ENCODE assay signal across 17 cellular contexts in genomic region chr16:74575805-74576643, GRCh38. TPM values are rescaled to one million over a fixed set of nuclear protein-coding genes. Genes with fewer than 3 reads are reported as not detected.
DNase-seq lines count a peak whose midpoint lies in the region; ATAC-seq and TF ChIP-seq lines count a peak whose summit lies in the region.
"Had no signal": no experiment of that assay in that cellular context is flagged by ENCODE, and none has a peak within 500 bp of the region (broad histone marks: within the 10 kb centered on the region; RNA-seq: fewer than 3 reads in every experiment).

No MANE protein-coding gene starts in this region.

- no peaks in the 10 kb centered on the region for H3K36me3 ChIP-seq in IMR-90 (ENCODE audit: control insufficient read depth, insufficient read depth, low read length)
- no peaks in the 10 kb centered on the region for H3K36me3 ChIP-seq in neural progenitor cell
- no peaks in the 10 kb centered on the region for H3K36me3 ChIP-seq in Peyer's patch

- TF ChIP-seq CTCF in CD4-positive, alpha-beta T cell (IDR thresholded peaks at IDR 0.05), result no peak
- no peak for TF ChIP-seq CTCF in IMR-90 (conservative IDR thresholded peaks at IDR 0.05; ENCODE audit: low read depth, low read length)
- no peak for TF ChIP-seq CTCF in neural progenitor cell (IDR thresholded peaks at IDR 0.05)
- no peak for TF ChIP-seq CTCF in Peyer's patch (IDR thresholded peaks at IDR 0.05)

- TF ChIP-seq POLR2A in IMR-90 (IDR thresholded peaks at IDR 0.05; ENCODE audit: low read depth, low read length) (no peak), Peyer's patch (IDR thresholded peaks at IDR 0.05) (no peak)

- peaks cover 98% of the 10 kb centered on the region for H3K79me2 ChIP-seq in neural progenitor cell (ENCODE audit: low read depth)

- H2BK20ac ChIP-seq in IMR-90 (ENCODE audit: low read depth, low read length), result no peak overlapping the region

- no peaks in the 10 kb centered on the region for H3F3A ChIP-seq in neural progenitor cell (ENCODE audit: low read depth)

- no peak overlapping the region for H3K23ac ChIP-seq in IMR-90 (ENCODE audit: low read depth, low read length)

- no peak overlapping the region for H3K4ac ChIP-seq in IMR-90 (ENCODE audit: low read depth, low read length)

- H3K4me1 ChIP-seq in IMR-90 (ENCODE audit: control insufficient read depth, insufficient read depth, low read length), result peaks cover 6% of the 10 kb centered on the region
- H3K4me1 ChIP-seq in neural progenitor cell, result no peaks in the 10 kb centered on the region
- peaks cover 0 to 18% (median 0%) of the 10 kb centered on the region in 4 donors for H3K4me1 ChIP-seq in Peyer's patch

- H2BK5ac ChIP-seq in IMR-90 (ENCODE audit: low read depth, low read length, poor library complexity, severe bottlenecking), result no peak overlapping the region

- H2AK5ac ChIP-seq in IMR-90 (ENCODE audit: low read depth, low read length), result no peak overlapping the region

- H3K9me3 ChIP-seq in CD4-positive, alpha-beta T cell (ENCODE audit: control insufficient read depth, low read length), result no peaks in the 10 kb centered on the region
- H3K9me3 ChIP-seq in IMR-90 (ENCODE audit: control insufficient read depth, insufficient read depth, low read length) (no peaks in the 10 kb centered on the region), neural progenitor cell (ENCODE audit: low read depth) (no peaks in the 10 kb centered on the region), Peyer's patch (no peaks in the 10 kb centered on the region)

- no peak overlapping the region for H3K18ac ChIP-seq in IMR-90 (ENCODE audit: low read depth, low read length)

- dilution Hi-C loops in IMR-90 (cut with HindIII; ENCODE audit: low sequenced_read_pairs, unreplicated experiment), result no loop called here

- no peak for DNase-seq in CD4-positive, alpha-beta T cell
- DNase-seq in IMR-90 (no peak), neural progenitor cell (ENCODE audit: low spot score) (no peak), Peyer's patch (no peak), NCI-H345 treated with DMSO at 0.1 percent for 48 hours (lab: John Stamatoyannopoulos, UW; ENCODE audit: unreplicated experiment) (no peak)
- DNase-seq in effector memory CD8-positive, alpha-beta T cell, result no peak
- DNase-seq: activated CD4-positive, alpha-beta T cell treated with anti-CD3 and anti-CD28 coated beads, Interleukin-2, amount 50 U/mL, for 4 hours; activated naive CD4-positive, alpha-beta T cell treated with anti-CD3 and anti-CD28 coated beads, Interleukin-2, amount 10 ng/mL, durations not matched to agents 7 days and 5 days; Calu3; EL; kidney; NCI-H82; OCI-M1; stimulated activated CD4-positive, alpha-beta T cell treated with anti-CD3 and anti-CD28 coated beads, Interleukin-15, amount 100 ng/mL, for 24 hours had no signal

- peaks cover 82% of the 10 kb centered on the region for H3K4me1 Mint-ChIP-seq in CD4-positive, alpha-beta T cell (ENCODE audit: low read depth)
- H3K4me1 Mint-ChIP-seq in effector memory CD8-positive, alpha-beta T cell (ENCODE audit: low read depth in 2 of 2), result peaks cover 42 to 73% of the 10 kb centered on the region in 2 donors
- peaks cover 25% of the 10 kb centered on the region for H3K4me1 Mint-ChIP-seq in neural progenitor cell

- no peak overlapping the region for H3K4me2 ChIP-seq in IMR-90 (ENCODE audit: low read depth, low read length)
- no peak overlapping the region for H3K4me2 ChIP-seq in neural progenitor cell

- no CpG with 5 or more reads among the region's 12 CpGs for WGBS in IMR-90 (ENCODE audit: extremely low coverage in 2 of 2, insufficient read length in 1 of 2), 2 experiments

- peaks cover 4% of the 10 kb centered on the region for H3K9me1 ChIP-seq in IMR-90 (ENCODE audit: insufficient read depth, low read length)

- ATAC-seq in CD4-positive, alpha-beta T cell (ENCODE audit: poor library complexity), result no peak
- ATAC-seq in IMR-90 (ENCODE audit: low read depth) (no peak), GM19455 (IDR thresholded peaks at IDR 0.05; ENCODE audit: unreplicated experiment) (no peak)
- no peak for ATAC-seq in effector memory CD8-positive, alpha-beta T cell (replicated peaks)

- H3K27ac Mint-ChIP-seq in CD4-positive, alpha-beta T cell, result peak overlapping the region; percentile 68
- peak overlapping the region; percentile 54 to 89 for H3K27ac Mint-ChIP-seq in effector memory CD8-positive, alpha-beta T cell
- peak overlapping the region; percentile 78 for H3K27ac Mint-ChIP-seq in neural progenitor cell
- H3K27ac Mint-ChIP-seq: T-helper 1 cell treated with Interleukin-12 subunit alpha and Interleukin-12 subunit beta and Interleukin-4 antibody, amounts not matched to agents 30 μg/mL and 1 μg/mL, for 36 hours had no signal

- H4K5ac ChIP-seq in IMR-90 (ENCODE audit: low read depth, low read length), result no peak overlapping the region

- H3K9ac ChIP-seq in IMR-90 (ENCODE audit: low read depth, low read length) (no peak overlapping the region), neural progenitor cell (no peak overlapping the region)

- no peaks in the 10 kb centered on the region for H3K27me3 ChIP-seq in CD4-positive, alpha-beta T cell (ENCODE audit: control insufficient read depth, insufficient read depth, low read length)
- no peaks in the 10 kb centered on the region for H3K27me3 ChIP-seq in IMR-90 (ENCODE audit: control insufficient read depth, insufficient read depth, low read length)
- H3K27me3 ChIP-seq in neural progenitor cell, result no peaks in the 10 kb centered on the region
- no peaks in the 10 kb centered on the region for H3K27me3 ChIP-seq in Peyer's patch

- no peak for TF ChIP-seq RAD21 in IMR-90 (IDR thresholded peaks at IDR 0.05; ENCODE audit: low read length)

- no peak overlapping the region for H3K56ac ChIP-seq in IMR-90 (ENCODE audit: extremely low read depth, insufficient read depth, low read length)

- peaks cover 89% of the 10 kb centered on the region for H4K20me1 ChIP-seq in IMR-90 (ENCODE audit: insufficient read depth, low read length)
- H4K20me1 ChIP-seq in neural progenitor cell (ENCODE audit: low read depth), result peaks cover 91% of the 10 kb centered on the region

- peaks cover 29 to 75% of the 10 kb centered on the region in 2 experiments for H3K79me1 ChIP-seq in IMR-90 (ENCODE audit: low read depth in 1 of 2, low read length in 2 of 2)

- H2AK9ac ChIP-seq in IMR-90 (replicated peaks; ENCODE audit: low read depth, low read length, poor library complexity), result no peak overlapping the region

- H3K9me3 Mint-ChIP-seq in CD4-positive, alpha-beta T cell, result no peaks in the 10 kb centered on the region
- H3K9me3 Mint-ChIP-seq in effector memory CD8-positive, alpha-beta T cell, result no peaks in the 10 kb centered on the region
- H3K9me3 Mint-ChIP-seq in neural progenitor cell, result peaks cover 2% of the 10 kb centered on the region
- H3K9me3 Mint-ChIP-seq: activated naive CD4-positive, alpha-beta T cell treated with anti-CD3 and anti-CD28 coated beads, Interleukin-2, amount 10 ng/mL, durations not matched to agents 7 days and 5 days; T-helper 1 cell treated with Interleukin-12 subunit alpha and Interleukin-12 subunit beta and Interleukin-4 antibody, amounts not matched to agents 30 μg/mL and 1 μg/mL, for 36 hours had no signal

- H3K14ac ChIP-seq in IMR-90 (replicated peaks; ENCODE audit: low read depth, low read length), result no peak overlapping the region

- no peak overlapping the region for H3K27ac ChIP-seq in CD4-positive, alpha-beta T cell (ENCODE audit: low read depth, low read length)
- H3K27ac ChIP-seq in IMR-90 (ENCODE audit: insufficient read depth, low read length) (no peak overlapping the region), neural progenitor cell (peak overlapping the region; percentile 7), Peyer's patch (no peak overlapping the region)
- H3K27ac ChIP-seq: coronary artery had no signal

- CTCF ChIA-PET in CD4-positive, alpha-beta T cell (lab: Charles Lee), result no interaction called here
- CTCF ChIA-PET in IMR-90 (lab: Yijun Ruan, JAX), result no interaction called here

- no peak overlapping the region for H2BK120ac ChIP-seq in IMR-90 (ENCODE audit: low read depth, low read length)

- H2AFZ ChIP-seq in IMR-90 (replicated peaks; ENCODE audit: low read length, poor library complexity), result no peak overlapping the region
- no peak overlapping the region for H2AFZ ChIP-seq in neural progenitor cell (replicated peaks)

- H4K91ac ChIP-seq in IMR-90 (ENCODE audit: insufficient read depth, low read depth, low read length), result no peak overlapping the region

- BruUV-seq in IMR-90 (replicated peaks; lab: Mats Ljungman, UMichigan), result no TSS peak

- intact Hi-C loops in CD4-positive, alpha-beta T cell (cut with DNase I, micrococcal nuclease), result no loop called here
- intact Hi-C loops in IMR-90 (cut with micrococcal nuclease), result no loop called here

- in situ Hi-C loops in IMR-90 (cut with MboI; ENCODE audit: low sequenced_read_pairs), result no loop called here

- H2BK15ac ChIP-seq in IMR-90 (ENCODE audit: low read depth, low read length), result no peak overlapping the region

- H3K4me3 ChIP-seq in IMR-90 (ENCODE audit: insufficient read depth, low read depth, low read length) (no peak overlapping the region), neural progenitor cell (no peak overlapping the region), Peyer's patch (no peak overlapping the region)
- H3K4me3 ChIP-seq: coronary artery had no signal

- H3K4me3 Mint-ChIP-seq in CD4-positive, alpha-beta T cell, result no peak overlapping the region
- no peak overlapping the region for H3K4me3 Mint-ChIP-seq in effector memory CD8-positive, alpha-beta T cell
- no peak overlapping the region for H3K4me3 Mint-ChIP-seq in neural progenitor cell
- H3K4me3 Mint-ChIP-seq: activated naive CD4-positive, alpha-beta T cell treated with anti-CD3 and anti-CD28 coated beads, Interleukin-2, amount 10 ng/mL, durations not matched to agents 7 days and 5 days; T-helper 1 cell treated with Interleukin-12 subunit alpha and Interleukin-12 subunit beta and Interleukin-4 antibody, amounts not matched to agents 30 μg/mL and 1 μg/mL, for 36 hours had no signal

- peaks cover 32% of the 10 kb centered on the region for H3K36me3 Mint-ChIP-seq in CD4-positive, alpha-beta T cell (ENCODE audit: low read depth)
- peaks cover 5% of the 10 kb centered on the region for H3K36me3 Mint-ChIP-seq in effector memory CD8-positive, alpha-beta T cell (ENCODE audit: insufficient read depth)
- H3K36me3 Mint-ChIP-seq in neural progenitor cell, result no peaks in the 10 kb centered on the region

- H3K27me3 Mint-ChIP-seq in CD4-positive, alpha-beta T cell, result no peaks in the 10 kb centered on the region
- H3K27me3 Mint-ChIP-seq in effector memory CD8-positive, alpha-beta T cell, result no peaks in the 10 kb centered on the region
- no peaks in the 10 kb centered on the region for H3K27me3 Mint-ChIP-seq in neural progenitor cell (ENCODE audit: insufficient read depth, low read depth)
- H3K27me3 Mint-ChIP-seq: activated naive CD4-positive, alpha-beta T cell treated with anti-CD3 and anti-CD28 coated beads, Interleukin-2, amount 10 ng/mL, durations not matched to agents 7 days and 5 days had no signal

- H4K8ac ChIP-seq in IMR-90 (ENCODE audit: low read depth in 2 of 2, low read length in 2 of 2), result no peak overlapping the region

- POLR2A ChIA-PET in CD4-positive, alpha-beta T cell (lab: Charles Lee), result interaction anchor here (1.9 kb wide), 1 partner anchor 7 kb away, joined by 5 read pairs; no protein-coding TSS in a partner anchor
- POLR2A ChIA-PET in IMR-90 (lab: Charles Lee; ENCODE audit: unreplicated experiment), result no interaction called here

RNA-seq across cellular contexts. Expression of gene GLG1, which starts 30.9 kb away (rescaled TPM):
- 100 to 1,000 TPM; 110 to 114 TPM for total RNA-seq in CD4-positive, alpha-beta T cell
- total RNA-seq in IMR-90 (2012; rRNA removed) (90.0 and 91.0 TPM in 2 replicates), neural progenitor cell (ENCODE audit: low replicate concordance) (117 and 138 TPM in 2 replicates), Peyer's patch (100 to 1,000 TPM in 3 of 4 donors, 10 to 100 TPM in 1; 90.0 to 153 (median 113) TPM)
- 93.1 and 107 TPM in 2 replicates for polyA plus RNA-seq in IMR-90 (2012; rRNA removed)
- 51.2 and 73.5 TPM in 2 replicates for polyA plus RNA-seq in IMR-90 (2012; cell fraction: cytosol; rRNA removed)
- 46.2 and 115 TPM in 2 replicates for polyA plus RNA-seq in IMR-90 (2012; cell fraction: nucleus; rRNA removed; ENCODE audit: low replicate concordance)
